In the genomic region with DNA sequence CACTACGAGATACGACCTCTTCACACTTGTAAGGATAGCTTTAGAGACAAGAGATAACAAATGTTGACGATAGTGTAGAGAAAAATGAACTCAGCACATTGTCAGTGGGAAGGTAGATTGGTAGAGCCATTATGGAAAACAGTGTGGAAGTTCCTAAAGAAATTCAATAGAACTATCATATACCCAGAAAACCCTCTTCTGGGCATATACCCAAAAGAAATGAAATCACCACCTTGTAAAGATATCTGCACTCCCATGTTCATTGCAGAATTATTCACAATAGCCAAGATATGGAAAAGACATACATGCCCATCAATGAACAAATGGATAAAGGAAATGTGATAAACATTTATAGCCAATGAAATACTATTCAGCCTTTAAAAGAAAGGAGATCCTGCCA, we compare ENCODE assay signal across 34 cellular contexts.
"Had no signal": no experiment of that assay in that cellular context is flagged by ENCODE, and none has a peak within 500 bp of the region (broad histone marks: within the 10 kb centered on the region; RNA-seq: fewer than 3 reads in every experiment).

No MANE protein-coding gene starts in this region.

- H3K27me3 ChIP-seq: MG63 had no signal

- H3K4me2 ChIP-seq: KMS-11 had no signal

- H3K27ac ChIP-seq: KMS-11 had no signal

- H3K36me3 ChIP-seq: MG63 had no signal

- DNase-seq: Karpas-422, Kasumi-1, MG63, MM.1S, MV-4-11, NCI-H1048, NCI-H1092, NCI-H1092 treated with DMSO at 0.1 percent for 48 hours, NCI-H1105, NCI-H1105 treated with DMSO at 0.1 percent for 48 hours, NCI-H1417, NCI-H1417 treated with DMSO at 0.1 percent for 48 hours, NCI-H1436, NCI-H1436 treated with DMSO at 0.1 percent for 48 hours, NCI-H146, NCI-H1694, NCI-H1694 treated with DMSO at 0.1 percent for 48 hours, NCI-H187, NCI-H187 treated with DMSO at 0.1 percent for 48 hours, NCI-H1930, NCI-H2029, NCI-H2029 treated with DMSO at 0.1 percent for 48 hours, NCI-H2081, NCI-H2081 treated with DMSO at 0.1 percent for 48 hours, NCI-H2107, NCI-H2171, NCI-H2171 treated with DMSO at 0.1 percent for 48 hours, NCI-H2227 treated with DMSO at 0.1 percent for 48 hours, NCI-H226, NCI-H345, NCI-H446, NCI-H446 treated with DMSO at 0.1 percent for 48 hours, NCI-H510A had no signal

- H3K9ac ChIP-seq: KMS-11 had no signal

- H3K4me3 ChIP-seq: MG63 had no signal
